ENCODE assay signal across 1 cellular context in the genomic region with DNA sequence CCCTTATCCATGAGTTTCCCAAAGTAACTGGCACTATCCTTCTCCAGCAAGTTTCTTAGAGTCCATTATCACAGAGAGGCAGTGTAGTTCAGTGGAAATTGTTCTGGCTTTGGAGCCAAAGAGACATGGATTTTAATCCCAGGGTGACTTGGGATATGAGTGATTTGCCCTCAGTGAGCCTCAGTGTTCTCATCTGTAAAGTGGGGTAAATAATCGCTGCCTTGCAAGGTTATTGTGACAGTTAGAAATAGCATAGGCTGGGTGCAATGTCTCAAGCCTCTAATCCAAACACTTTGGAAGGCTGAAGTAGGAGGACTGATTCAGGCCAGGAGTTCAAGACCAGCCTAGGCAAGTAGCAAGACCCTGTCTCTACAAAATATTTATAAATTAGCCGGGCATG.
TF ChIP-seq lines count a peak whose summit lies in the region.

No MANE protein-coding gene starts in this region.

TF ChIP-seq in HepG2, 621 proteins besides CTCF, POLR2A, EP300 and RAD21:
- peak; percentile 82 for TF ChIP-seq ZNF629 (CRISPR knock-in tag; conservative IDR thresholded peaks at IDR 0.05)
- TF ChIP-seq, protein P1, sequence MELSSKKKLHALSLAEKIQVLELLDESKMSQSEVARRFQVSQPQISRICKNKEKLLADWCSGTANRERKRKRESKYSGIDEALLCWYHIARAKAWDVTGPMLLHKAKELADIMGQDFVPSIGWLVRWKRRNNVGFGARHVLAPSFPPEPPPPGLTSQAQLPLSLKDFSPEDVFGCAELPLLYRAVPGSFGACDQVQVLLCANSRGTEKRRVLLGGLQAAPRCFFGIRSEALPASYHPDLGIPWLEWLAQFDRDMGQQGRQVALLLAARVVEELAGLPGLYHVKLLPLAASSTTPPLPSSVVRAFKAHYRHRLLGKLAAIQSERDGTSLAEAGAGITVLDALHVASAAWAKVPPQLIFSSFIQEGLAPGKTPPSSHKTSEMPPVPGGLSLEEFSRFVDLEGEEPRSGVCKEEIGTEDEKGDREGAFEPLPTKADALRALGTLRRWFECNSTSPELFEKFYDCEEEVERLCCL (CRISPR knock-in tag; IDR thresholded peaks at IDR 0.05; ENCODE audit: borderline replicate concordance), result no peak
